In genomic region chr11:68255526-68255925, GRCh38 we compare ENCODE assay signal across 14 cellular contexts.
"Had no signal": no experiment of that assay in that cellular context is flagged by ENCODE, and none has a peak within 500 bp of the region (broad histone marks: within the 10 kb centered on the region; RNA-seq: fewer than 3 reads in every experiment).

No MANE protein-coding gene starts in this region.

- H3K4me1 ChIP-seq: prostate gland had no signal

- H3K9me3 Mint-ChIP-seq: activated T-cell treated with anti-CD3 and anti-CD28 coated beads, Interleukin-2, amount 50 U/mL, for 4 hours had no signal

- DNase-seq: activated CD4-positive, alpha-beta T cell treated with anti-CD3 and anti-CD28 coated beads, Interleukin-2, amount 50 U/mL, for 4 hours; activated CD8-positive, alpha-beta memory T cell treated with anti-CD3 and anti-CD28 coated beads, Interleukin-2, amount 10 ng/mL, durations not matched to agents 7 days and 5 days; activated effector memory CD4-positive, alpha-beta T cell treated with anti-CD3 and anti-CD28 coated beads, Interleukin-2, amount 50 U/mL, for 16 hours; activated T-cell treated with anti-CD3 and anti-CD28 coated beads, Interleukin-2, amount 50 U/mL, for 4 hours; amniotic stem cell; cerebellar nuclear complex; stimulated activated CD4-positive, alpha-beta T cell treated with anti-CD3 and anti-CD28 coated beads, Interleukin-2, amount 100 ng/mL, for 48 hours; stimulated activated naive CD8-positive, alpha-beta T cell treated with anti-CD3 and anti-CD28 coated beads, Interleukin-15, Interleukin-2, amounts not matched to agents 100 U/mL and 50 U/mL, for 24 hours; T-helper 17 cell; upper lobe of left lung had no signal

- H3K27me3 Mint-ChIP-seq: activated CD8-positive, alpha-beta memory T cell treated with anti-CD3 and anti-CD28 coated beads, Interleukin-2, amount 10 ng/mL, durations not matched to agents 7 days and 5 days; T-helper 17 cell had no signal

- H3K27me3 ChIP-seq: neutrophil, upper lobe of left lung had no signal

- H3K4me3 Mint-ChIP-seq: activated CD8-positive, alpha-beta memory T cell treated with anti-CD3 and anti-CD28 coated beads, Interleukin-2, amount 10 ng/mL, durations not matched to agents 7 days and 5 days; activated T-cell treated with anti-CD3 and anti-CD28 coated beads, Interleukin-2, amount 50 U/mL, for 4 hours; T-helper 17 cell had no signal

- H3K36me3 ChIP-seq: neutrophil, prostate gland had no signal

- H3K36me3 Mint-ChIP-seq: activated CD8-positive, alpha-beta memory T cell treated with anti-CD3 and anti-CD28 coated beads, Interleukin-2, amount 10 ng/mL, durations not matched to agents 7 days and 5 days; activated naive CD4-positive, alpha-beta T cell treated with anti-CD3 and anti-CD28 coated beads, Interleukin-2, amount 50 U/mL, for 72 hours had no signal

- H3K27ac Mint-ChIP-seq: activated CD8-positive, alpha-beta memory T cell treated with anti-CD3 and anti-CD28 coated beads, Interleukin-2, amount 10 ng/mL, durations not matched to agents 7 days and 5 days; T-helper 17 cell had no signal

- ATAC-seq: activated CD8-positive, alpha-beta memory T cell treated with anti-CD3 and anti-CD28 coated beads, Interleukin-2, amount 10 ng/mL, durations not matched to agents 7 days and 5 days; activated naive CD4-positive, alpha-beta T cell treated with anti-CD3 and anti-CD28 coated beads, Interleukin-2, amount 50 U/mL, for 72 hours; activated T-cell treated with anti-CD3 and anti-CD28 coated beads, Interleukin-2, amount 50 U/mL, for 4 hours; esophagus mucosa; stimulated activated naive CD8-positive, alpha-beta T cell treated with anti-CD3 and anti-CD28 coated beads, Interleukin-15, Interleukin-2, amounts not matched to agents 100 U/mL and 50 U/mL, for 24 hours; T-helper 17 cell had no signal

- H3K9me3 ChIP-seq: neutrophil, prostate gland, upper lobe of left lung had no signal

- H3K4me3 ChIP-seq: prostate gland, upper lobe of left lung had no signal
